8 cellular contexts compared by ENCODE assay signal in genomic region chr15:75734861-75735760, GRCh38. TPM values are rescaled to one million over a fixed set of nuclear protein-coding genes. Genes with fewer than 3 reads are reported as not detected.
DNase-seq lines count a peak whose midpoint lies in the region; TF ChIP-seq lines count a peak whose summit lies in the region.
"Not testable (repeated sequence)": the region's sequence is repeated elsewhere in the genome, so short reads cannot be mapped to it uniquely, and the experiment has no call there.
"Had no signal": no experiment of that assay in that cellular context is flagged by ENCODE, and none has a peak within 500 bp of the region (broad histone marks: within the 10 kb centered on the region; RNA-seq: fewer than 3 reads in every experiment).

No MANE protein-coding gene starts in this region.

- not testable (repeated sequence) for TF ChIP-seq CTCF in HEK293 (tag by site-specific recombination; IDR thresholded peaks at IDR 0.05); RWPE1 (conservative IDR thresholded peaks at IDR 0.05; ENCODE audit: low read depth); chondrocyte (IDR thresholded peaks at IDR 0.05); mesothelial cell of epicardium (IDR thresholded peaks at IDR 0.05; ENCODE audit: unreplicated experiment); transverse colon (IDR thresholded peaks at IDR 0.05)

- 74 to 85% methylated on average over 7 to 27 of the region's 27 CpGs for WGBS in transverse colon (ENCODE audit: low coverage in 1 of 2), 2 donors

- not testable (repeated sequence) for TF ChIP-seq POLR2A in transverse colon (IDR thresholded peaks at IDR 0.05)

- H3K9me3 Mint-ChIP-seq in chondrocyte (ENCODE audit: low read depth); mesothelial cell of epicardium: not testable (repeated sequence)

- POLR2A ChIA-PET in HEK293 (lab: Yijun Ruan, JAX): interaction anchor here (1.7 kb wide), 1 partner anchor 11 kb away, joined by 5 read pairs; a partner anchor contains a TSS
- POLR2A ChIA-PET in RWPE1 (lab: Yijun Ruan, JAX; ENCODE audit: low non-redundant PET): not testable (repeated sequence)

- H3K27ac Mint-ChIP-seq in chondrocyte (ENCODE audit: unreplicated experiment): peak overlapping the region; percentile 22
- peak overlapping the region; percentile 79 for H3K27ac Mint-ChIP-seq in mesothelial cell of epicardium

- not testable (repeated sequence) for H3K36me3 Mint-ChIP-seq in chondrocyte (ENCODE audit: low read depth); mesothelial cell of epicardium

- not testable (repeated sequence) for H3K27me3 ChIP-seq in rectal smooth muscle tissue (ENCODE audit: control insufficient read depth, insufficient read depth, low read length); transverse colon

- not testable (repeated sequence) for H3K27ac ChIP-seq in HEK293 (ENCODE audit: extremely low read depth, low read depth, low read length)
- peak overlapping the region; percentile 21; the same call in 1 of the 2 replicates for H3K27ac ChIP-seq in RWPE1
- H3K27ac ChIP-seq in rectal smooth muscle tissue (ENCODE audit: low read depth, low read length): peak overlapping the region; percentile 88
- peak overlapping the region; percentile 40 to 63 (median 48) for H3K27ac ChIP-seq in transverse colon

- not testable (repeated sequence) for H3K36me3 ChIP-seq in HEK293 (ENCODE audit: control insufficient read depth in 2 of 2, insufficient read depth in 1 of 2, low read length in 2 of 2); rectal smooth muscle tissue (ENCODE audit: control insufficient read depth, insufficient read depth, low read length); transverse colon

- intact Hi-C loops in transverse colon (cut with DNase I; ENCODE audit: low total_unique reads): loop anchor here (5.0 to 10.0 kb wide), 2 partner anchors 70 to 108 kb away; partner anchors contain the start of gene SNUPN

- H3K9me3 ChIP-seq in HEK293 (ENCODE audit: control insufficient read depth, insufficient read depth, low read depth, low read length); transverse colon: not testable (repeated sequence)

- TF ChIP-seq EP300 in transverse colon (IDR thresholded peaks at IDR 0.05; ENCODE audit: low read depth): not testable (repeated sequence)

- H3K27me3 Mint-ChIP-seq in chondrocyte (ENCODE audit: low read depth); mesothelial cell of epicardium (ENCODE audit: low read depth): not testable (repeated sequence)

- not testable (repeated sequence) for H3K4me3 ChIP-seq in HEK293 (ENCODE audit: low read depth, low read length); rectal smooth muscle tissue (ENCODE audit: low read length); transverse colon

- in situ Hi-C loops in transverse colon (cut with MboI; ENCODE audit: low pct_ligation_motif_present in 1 of 4, low pct_unique_long_range_greater_than_20kb in 1 of 4, low sequenced_read_pairs in 3 of 4): loop anchor here in 1 of 4 donors (10.0 kb wide), 1 partner anchor 60 kb away; no protein-coding TSS in a partner anchor

- H3K4me1 Mint-ChIP-seq in chondrocyte (ENCODE audit: low read depth): peaks cover 17% of the 10 kb centered on the region
- peaks cover 51% of the 10 kb centered on the region for H3K4me1 Mint-ChIP-seq in mesothelial cell of epicardium

- CTCF ChIA-PET in HEK293 (lab: Yijun Ruan, JAX): interaction anchor here (1.3 to 2.7 kb wide), 3 partner anchors 50 to 67 kb away, joined by 4 to 20 read pairs (median 6); no protein-coding TSS in a partner anchor
- CTCF ChIA-PET in RWPE1 (lab: Yijun Ruan, JAX): not testable (repeated sequence)

- not testable (repeated sequence) for DNase-seq in RWPE1 (ENCODE audit: low spot score); chondrocyte (ENCODE audit: low spot score); mesothelial cell of epicardium (ENCODE audit: low spot score in 2 of 2, unreplicated experiment in 2 of 2); transverse colon
- peak; percentile 32 for DNase-seq in islet precursor cell

- H3K4me3 Mint-ChIP-seq in chondrocyte (ENCODE audit: unreplicated experiment); mesothelial cell of epicardium: not testable (repeated sequence)

- not testable (repeated sequence) for H3K4me1 ChIP-seq in HEK293 (ENCODE audit: control insufficient read depth, insufficient read depth, low read length)
- H3K4me1 ChIP-seq in rectal smooth muscle tissue (ENCODE audit: control insufficient read depth, insufficient read depth, low read length): peaks cover 21% of the 10 kb centered on the region
- H3K4me1 ChIP-seq in transverse colon: peaks cover 10 to 26% (median 11%) of the 10 kb centered on the region in 4 donors

- H3K9ac ChIP-seq in rectal smooth muscle tissue (ENCODE audit: low read length): not testable (repeated sequence)

TF ChIP-seq in HEK293, 187 proteins besides CTCF, POLR2A, EP300 and RAD21:
- TF ChIP-seq PRDM1 (tag by site-specific recombination; IDR thresholded peaks at IDR 0.05): peak; percentile 49; the same call in 1 of the 2 replicates
- TF ChIP-seq ZNF600 (tag by site-specific recombination; IDR thresholded peaks at IDR 0.05): 0 out of 2 replicates have a peak, but pooled peaks have one; percentile 11
- peak; percentile 52 for TF ChIP-seq ZIC2 (tag by site-specific recombination; IDR thresholded peaks at IDR 0.05)

RNA-seq across cellular contexts. Expression of gene CSPG4, which starts 22.5 kb away (rescaled TPM):
- total RNA-seq in chondrocyte: 302 to 607 TPM (median 595 TPM) in 3 replicates
- 11.3 to 11.8 TPM (median 11.4 TPM) in 3 replicates for total RNA-seq in mesothelial cell of epicardium
- total RNA-seq in transverse colon: 10 to 100 TPM; 11.2 to 60.9 (median 31.3) TPM
- total RNA-seq: CD8-positive, alpha-beta T cell had no signal
